Comparison of ENCODE assay signal across 24 cellular contexts in genomic region chr3:53633197-53633787, GRCh38.
DNase-seq lines count a peak whose midpoint lies in the region; ATAC-seq and TF ChIP-seq lines count a peak whose summit lies in the region.
"Had no signal": no experiment of that assay in that cellular context is flagged by ENCODE, and none has a peak within 500 bp of the region (broad histone marks: within the 10 kb centered on the region; RNA-seq: fewer than 3 reads in every experiment).

No MANE protein-coding gene starts in this region.

- ATAC-seq in left lung = peak; percentile 67
- ATAC-seq in GM21528 (IDR thresholded peaks at IDR 0.05; ENCODE audit: low FRiP score, unreplicated experiment) = no peak
- no peak for ATAC-seq in GM21515 (IDR thresholded peaks at IDR 0.05; ENCODE audit: unreplicated experiment)
- ATAC-seq: GM12878, GM23338, K562, Panc1 had no signal

- H3K4me1 ChIP-seq in left lung = peaks cover 3 to 5% of the 10 kb centered on the region in 2 donors
- H3K4me1 ChIP-seq: Caco-2 had no signal

- peaks cover 4% of the 10 kb centered on the region for H3K36me3 Mint-ChIP-seq in nephron (ENCODE audit: low read depth)

- H3K9me3 ChIP-seq in left lung = peaks cover 0 to 2% of the 10 kb centered on the region in 2 donors
- H3K9me3 ChIP-seq: Caco-2, MG63 had no signal

- H3K27ac ChIP-seq in left lung = peak overlapping the region in 1 of 2 donors; percentile 41
- H3K27ac ChIP-seq: BLaER1 had no signal

- peak overlapping the region in 2 of 3 experiments; percentile 40 to 62 for H3K27ac Mint-ChIP-seq in nephron
- H3K27ac Mint-ChIP-seq: CD4-positive, alpha-beta T cell; GM23338 had no signal

- DNase-seq in epithelial cell of proximal tubule (ENCODE audit: low read depth) (no peak), left lung (no peak), anterior cingulate cortex (lab: John Stamatoyannopoulos, UW) (no peak)
- DNase-seq in activated CD4-positive, alpha-beta T cell treated with anti-CD3 and anti-CD28 coated beads, Interleukin-2, amount 50 U/mL, for 1 hour = no peak
- DNase-seq: ACHN; Caco-2; CD4-positive, alpha-beta T cell; DND-41; HCEC 1CT; MG63; NCI-H1417; NCI-H1694 treated with DMSO at 0.1 percent for 48 hours; NCI-H2081 treated with DMSO at 0.1 percent for 48 hours; NCI-H2171 treated with DMSO at 0.1 percent for 48 hours; NCI-H524 treated with DMSO at 0.1 percent for 48 hours; NCI-H82 had no signal

- H3K4me3 ChIP-seq in epithelial cell of proximal tubule (ENCODE audit: low read depth, low read length) (peak overlapping the region; percentile 29), left lung (no peak overlapping the region)
- H3K4me3 ChIP-seq: BLaER1, GM12878, GM23338, K562, MG63 had no signal

- no peak overlapping the region for H3K4me3 Mint-ChIP-seq in nephron
- H3K4me3 Mint-ChIP-seq: CD4-positive, alpha-beta T cell; GM23338 had no signal

- peaks cover 9% of the 10 kb centered on the region for H3K4me1 Mint-ChIP-seq in nephron
- H3K4me1 Mint-ChIP-seq: GM23338 had no signal

- peaks cover 20% of the 10 kb centered on the region for H3K9me3 Mint-ChIP-seq in nephron
- H3K9me3 Mint-ChIP-seq: CD4-positive, alpha-beta T cell; GM23338 had no signal

- H3K27me3 ChIP-seq in left lung = no peaks in the 10 kb centered on the region
- H3K27me3 ChIP-seq: BLaER1, MG63 had no signal

- TF ChIP-seq CTCF in epithelial cell of proximal tubule (conservative IDR thresholded peaks at IDR 0.05; ENCODE audit: low read depth, low read length) = no peak
- TF ChIP-seq CTCF in left lung (IDR thresholded peaks at IDR 0.05) = no peak
- TF ChIP-seq CTCF in nephron (IDR thresholded peaks at IDR 0.05; ENCODE audit: unreplicated experiment in 3 of 3) = no peak

- no peaks in the 10 kb centered on the region for H3K36me3 ChIP-seq in left lung
- H3K36me3 ChIP-seq: BLaER1, MG63 had no signal

- peaks cover 9% of the 10 kb centered on the region for H3K27me3 Mint-ChIP-seq in nephron (ENCODE audit: low read depth)

- intact Hi-C loops in left lung (cut with DNase I) = no loop called here
